1 cellular context compared by ENCODE assay signal in the genomic region with DNA sequence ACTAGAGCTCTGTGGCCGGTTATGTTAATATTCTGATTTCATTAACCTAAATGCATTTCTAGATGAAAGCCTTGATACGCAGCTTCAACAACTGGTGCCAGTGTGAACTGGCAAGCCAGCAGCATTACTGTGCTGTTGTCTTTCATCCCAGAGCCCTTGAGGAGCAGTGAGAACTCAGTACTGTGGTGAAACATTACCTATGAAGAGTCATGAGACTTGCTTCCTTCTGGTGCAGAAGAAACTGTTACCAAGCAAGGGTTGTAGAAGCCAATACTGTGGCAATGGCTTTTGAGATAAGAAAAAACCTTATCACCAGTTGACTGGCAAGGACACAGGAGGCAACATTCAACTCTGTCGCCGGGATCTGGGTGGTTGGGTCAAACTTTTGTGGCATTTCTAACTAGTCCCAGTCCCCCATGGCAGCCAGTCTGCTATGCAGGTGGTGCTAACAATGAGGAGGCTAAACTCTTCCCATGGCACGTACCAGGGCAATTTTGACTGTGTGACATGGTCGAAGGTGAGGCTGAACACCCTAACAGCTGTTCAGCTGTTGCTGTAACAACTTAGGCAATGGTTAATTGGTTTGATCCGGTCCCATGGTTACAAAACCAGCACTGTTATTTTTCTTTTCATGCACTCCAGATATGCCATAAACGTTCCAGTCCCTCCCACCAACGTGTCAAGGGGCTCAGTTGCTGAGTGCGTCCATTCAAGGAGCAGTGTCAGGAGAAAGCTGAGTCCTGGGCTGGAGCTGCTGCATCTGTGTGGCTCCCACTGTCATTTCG.
TF ChIP-seq lines count a peak whose summit lies in the region.

No MANE protein-coding gene starts in this region.

TF ChIP-seq in HepG2, 621 proteins besides CTCF, POLR2A, EP300 and RAD21 (continued from another document and continues in another):
- TF ChIP-seq BHLHE40 (IDR thresholded peaks at IDR 0.05; ENCODE audit: low read length) (no peak), ZEB1 (IDR thresholded peaks at IDR 0.05; ENCODE audit: insufficient replicate concordance, low read depth) (no peak), KDM5A (IDR thresholded peaks at IDR 0.05; ENCODE audit: borderline replicate concordance, low read length) (no peak), ZNF777 (CRISPR knock-in tag; IDR thresholded peaks at IDR 0.05) (no peak), MED13 (CRISPR knock-in tag; IDR thresholded peaks at IDR 0.05) (no peak), NBN (conservative IDR thresholded peaks at IDR 0.05) (no peak), MED1 (CRISPR knock-in tag; IDR thresholded peaks at IDR 0.05) (peak; percentile 39; the same call in 1 of the 2 replicates), ZNF136 (CRISPR knock-in tag; IDR thresholded peaks at IDR 0.05; ENCODE audit: low read depth) (no peak), YEATS2 (CRISPR knock-in tag; IDR thresholded peaks at IDR 0.05; ENCODE audit: borderline replicate concordance) (no peak), ZNF451 (CRISPR knock-in tag; IDR thresholded peaks at IDR 0.05) (no peak), FOSL2 (CRISPR knock-in tag; IDR thresholded peaks at IDR 0.05) (no peak), ZNF605 (CRISPR knock-in tag; IDR thresholded peaks at IDR 0.05) (0 out of 2 replicates have a peak, but pooled peaks have one; percentile 27), ZNF879 (CRISPR knock-in tag; IDR thresholded peaks at IDR 0.05) (no peak), WIZ (CRISPR knock-in tag; IDR thresholded peaks at IDR 0.05) (no peak), GATA4 (IDR thresholded peaks at IDR 0.05; ENCODE audit: borderline replicate concordance, low read depth) (no peak), IRF2 (CRISPR knock-in tag; IDR thresholded peaks at IDR 0.05) (no peak), ZNF225 (CRISPR knock-in tag; IDR thresholded peaks at IDR 0.05) (no peak), ZBTB7A (CRISPR knock-in tag; IDR thresholded peaks at IDR 0.05) (no peak), KLF6 (CRISPR knock-in tag; IDR thresholded peaks at IDR 0.05) (no peak), ZNF577 (CRISPR knock-in tag; IDR thresholded peaks at IDR 0.05; ENCODE audit: borderline replicate concordance, low read depth) (no peak), FOXC1 (CRISPR knock-in tag; IDR thresholded peaks at IDR 0.05; ENCODE audit: borderline replicate concordance) (no peak), NR2F6 (IDR thresholded peaks at IDR 0.05) (peak; percentile 46; the same call in 1 of the 2 replicates), NR2F6 (CRISPR knock-in tag; IDR thresholded peaks at IDR 0.05) (peak; percentile 51; the same call in 1 of the 2 replicates), ZSCAN20 (CRISPR knock-in tag; IDR thresholded peaks at IDR 0.05; ENCODE audit: borderline replicate concordance) (no peak), KDM2A (CRISPR knock-in tag; IDR thresholded peaks at IDR 0.05; ENCODE audit: borderline replicate concordance, low read depth) (no peak), ISX (CRISPR knock-in tag; conservative IDR thresholded peaks at IDR 0.05) (no peak), FOXA1 (IDR thresholded peaks at IDR 0.05) (no peak), FOXA1 (CRISPR knock-in tag; IDR thresholded peaks at IDR 0.05) (no peak; the same call in 1 of the 2 replicates), ZNF563 (CRISPR knock-in tag; IDR thresholded peaks at IDR 0.05) (no peak)
- TF ChIP-seq, protein P1, sequence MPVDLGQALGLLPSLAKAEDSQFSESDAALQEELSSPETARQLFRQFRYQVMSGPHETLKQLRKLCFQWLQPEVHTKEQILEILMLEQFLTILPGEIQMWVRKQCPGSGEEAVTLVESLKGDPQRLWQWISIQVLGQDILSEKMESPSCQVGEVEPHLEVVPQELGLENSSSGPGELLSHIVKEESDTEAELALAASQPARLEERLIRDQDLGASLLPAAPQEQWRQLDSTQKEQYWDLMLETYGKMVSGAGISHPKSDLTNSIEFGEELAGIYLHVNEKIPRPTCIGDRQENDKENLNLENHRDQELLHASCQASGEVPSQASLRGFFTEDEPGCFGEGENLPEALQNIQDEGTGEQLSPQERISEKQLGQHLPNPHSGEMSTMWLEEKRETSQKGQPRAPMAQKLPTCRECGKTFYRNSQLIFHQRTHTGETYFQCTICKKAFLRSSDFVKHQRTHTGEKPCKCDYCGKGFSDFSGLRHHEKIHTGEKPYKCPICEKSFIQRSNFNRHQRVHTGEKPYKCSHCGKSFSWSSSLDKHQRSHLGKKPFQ (CRISPR knock-in tag; IDR thresholded peaks at IDR 0.05; ENCODE audit: insufficient replicate concordance), result no peak
- TF ChIP-seq, protein P2, sequence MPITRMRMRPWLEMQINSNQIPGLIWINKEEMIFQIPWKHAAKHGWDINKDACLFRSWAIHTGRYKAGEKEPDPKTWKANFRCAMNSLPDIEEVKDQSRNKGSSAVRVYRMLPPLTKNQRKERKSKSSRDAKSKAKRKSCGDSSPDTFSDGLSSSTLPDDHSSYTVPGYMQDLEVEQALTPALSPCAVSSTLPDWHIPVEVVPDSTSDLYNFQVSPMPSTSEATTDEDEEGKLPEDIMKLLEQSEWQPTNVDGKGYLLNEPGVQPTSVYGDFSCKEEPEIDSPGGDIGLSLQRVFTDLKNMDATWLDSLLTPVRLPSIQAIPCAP (CRISPR knock-in tag; IDR thresholded peaks at IDR 0.05; ENCODE audit: low read depth), result no peak
- TF ChIP-seq, protein P3, sequence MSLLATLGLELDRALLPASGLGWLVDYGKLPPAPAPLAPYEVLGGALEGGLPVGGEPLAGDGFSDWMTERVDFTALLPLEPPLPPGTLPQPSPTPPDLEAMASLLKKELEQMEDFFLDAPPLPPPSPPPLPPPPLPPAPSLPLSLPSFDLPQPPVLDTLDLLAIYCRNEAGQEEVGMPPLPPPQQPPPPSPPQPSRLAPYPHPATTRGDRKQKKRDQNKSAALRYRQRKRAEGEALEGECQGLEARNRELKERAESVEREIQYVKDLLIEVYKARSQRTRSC (CRISPR knock-in tag; IDR thresholded peaks at IDR 0.05; ENCODE audit: low read depth), result no peak
- TF ChIP-seq, protein P4, sequence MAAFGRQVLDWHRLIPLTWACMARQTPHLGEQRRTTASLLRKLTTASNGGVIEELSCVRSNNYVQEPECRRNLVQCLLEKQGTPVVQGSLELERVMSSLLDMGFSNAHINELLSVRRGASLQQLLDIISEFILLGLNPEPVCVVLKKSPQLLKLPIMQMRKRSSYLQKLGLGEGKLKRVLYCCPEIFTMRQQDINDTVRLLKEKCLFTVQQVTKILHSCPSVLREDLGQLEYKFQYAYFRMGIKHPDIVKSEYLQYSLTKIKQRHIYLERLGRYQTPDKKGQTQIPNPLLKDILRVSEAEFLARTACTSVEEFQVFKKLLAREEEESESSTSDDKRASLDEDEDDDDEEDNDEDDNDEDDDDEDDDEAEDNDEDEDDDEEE (CRISPR knock-in tag; IDR thresholded peaks at IDR 0.05), result no peak
- TF ChIP-seq, protein P5, sequence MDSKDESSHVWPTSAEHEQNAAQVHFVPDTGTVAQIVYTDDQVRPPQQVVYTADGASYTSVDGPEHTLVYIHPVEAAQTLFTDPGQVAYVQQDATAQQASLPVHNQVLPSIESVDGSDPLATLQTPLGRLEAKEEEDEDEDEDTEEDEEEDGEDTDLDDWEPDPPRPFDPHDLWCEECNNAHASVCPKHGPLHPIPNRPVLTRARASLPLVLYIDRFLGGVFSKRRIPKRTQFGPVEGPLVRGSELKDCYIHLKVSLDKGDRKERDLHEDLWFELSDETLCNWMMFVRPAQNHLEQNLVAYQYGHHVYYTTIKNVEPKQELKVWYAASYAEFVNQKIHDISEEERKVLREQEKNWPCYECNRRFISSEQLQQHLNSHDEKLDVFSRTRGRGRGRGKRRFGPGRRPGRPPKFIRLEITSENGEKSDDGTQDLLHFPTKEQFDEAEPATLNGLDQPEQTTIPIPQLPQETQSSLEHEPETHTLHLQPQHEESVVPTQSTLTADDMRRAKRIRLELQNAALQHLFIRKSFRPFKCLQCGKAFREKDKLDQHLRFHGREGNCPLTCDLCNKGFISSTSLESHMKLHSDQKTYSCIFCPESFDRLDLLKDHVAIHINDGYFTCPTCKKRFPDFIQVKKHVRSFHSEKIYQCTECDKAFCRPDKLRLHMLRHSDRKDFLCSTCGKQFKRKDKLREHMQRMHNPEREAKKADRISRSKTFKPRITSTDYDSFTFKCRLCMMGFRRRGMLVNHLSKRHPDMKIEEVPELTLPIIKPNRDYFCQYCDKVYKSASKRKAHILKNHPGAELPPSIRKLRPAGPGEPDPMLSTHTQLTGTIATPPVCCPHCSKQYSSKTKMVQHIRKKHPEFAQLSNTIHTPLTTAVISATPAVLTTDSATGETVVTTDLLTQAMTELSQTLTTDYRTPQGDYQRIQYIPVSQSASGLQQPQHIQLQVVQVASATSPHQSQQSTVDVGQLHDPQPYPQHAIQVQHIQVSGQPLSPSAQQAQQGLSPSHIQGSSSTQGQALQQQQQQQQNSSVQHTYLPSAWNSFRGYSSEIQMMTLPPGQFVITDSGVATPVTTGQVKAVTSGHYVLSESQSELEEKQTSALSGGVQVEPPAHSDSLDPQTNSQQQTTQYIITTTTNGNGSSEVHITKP (CRISPR knock-in tag; IDR thresholded peaks at IDR 0.05; ENCODE audit: low read depth), result 0 out of 2 replicates have a peak, but pooled peaks have one; percentile 21
- TF ChIP-seq, protein P6, sequence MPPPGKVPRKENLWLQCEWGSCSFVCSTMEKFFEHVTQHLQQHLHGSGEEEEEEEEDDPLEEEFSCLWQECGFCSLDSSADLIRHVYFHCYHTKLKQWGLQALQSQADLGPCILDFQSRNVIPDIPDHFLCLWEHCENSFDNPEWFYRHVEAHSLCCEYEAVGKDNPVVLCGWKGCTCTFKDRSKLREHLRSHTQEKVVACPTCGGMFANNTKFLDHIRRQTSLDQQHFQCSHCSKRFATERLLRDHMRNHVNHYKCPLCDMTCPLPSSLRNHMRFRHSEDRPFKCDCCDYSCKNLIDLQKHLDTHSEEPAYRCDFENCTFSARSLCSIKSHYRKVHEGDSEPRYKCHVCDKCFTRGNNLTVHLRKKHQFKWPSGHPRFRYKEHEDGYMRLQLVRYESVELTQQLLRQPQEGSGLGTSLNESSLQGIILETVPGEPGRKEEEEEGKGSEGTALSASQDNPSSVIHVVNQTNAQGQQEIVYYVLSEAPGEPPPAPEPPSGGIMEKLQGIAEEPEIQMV (CRISPR knock-in tag; IDR thresholded peaks at IDR 0.05; ENCODE audit: low read depth), result no peak
- TF ChIP-seq, protein P7, sequence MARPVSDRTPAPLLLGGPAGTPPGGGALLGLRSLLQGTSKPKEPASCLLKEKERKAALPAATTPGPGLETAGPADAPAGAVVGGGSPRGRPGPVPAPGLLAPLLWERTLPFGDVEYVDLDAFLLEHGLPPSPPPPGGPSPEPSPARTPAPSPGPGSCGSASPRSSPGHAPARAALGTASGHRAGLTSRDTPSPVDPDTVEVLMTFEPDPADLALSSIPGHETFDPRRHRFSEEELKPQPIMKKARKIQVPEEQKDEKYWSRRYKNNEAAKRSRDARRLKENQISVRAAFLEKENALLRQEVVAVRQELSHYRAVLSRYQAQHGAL (CRISPR knock-in tag; IDR thresholded peaks at IDR 0.05; ENCODE audit: not compliant biosample characterization), result no peak
- TF ChIP-seq, protein P8, sequence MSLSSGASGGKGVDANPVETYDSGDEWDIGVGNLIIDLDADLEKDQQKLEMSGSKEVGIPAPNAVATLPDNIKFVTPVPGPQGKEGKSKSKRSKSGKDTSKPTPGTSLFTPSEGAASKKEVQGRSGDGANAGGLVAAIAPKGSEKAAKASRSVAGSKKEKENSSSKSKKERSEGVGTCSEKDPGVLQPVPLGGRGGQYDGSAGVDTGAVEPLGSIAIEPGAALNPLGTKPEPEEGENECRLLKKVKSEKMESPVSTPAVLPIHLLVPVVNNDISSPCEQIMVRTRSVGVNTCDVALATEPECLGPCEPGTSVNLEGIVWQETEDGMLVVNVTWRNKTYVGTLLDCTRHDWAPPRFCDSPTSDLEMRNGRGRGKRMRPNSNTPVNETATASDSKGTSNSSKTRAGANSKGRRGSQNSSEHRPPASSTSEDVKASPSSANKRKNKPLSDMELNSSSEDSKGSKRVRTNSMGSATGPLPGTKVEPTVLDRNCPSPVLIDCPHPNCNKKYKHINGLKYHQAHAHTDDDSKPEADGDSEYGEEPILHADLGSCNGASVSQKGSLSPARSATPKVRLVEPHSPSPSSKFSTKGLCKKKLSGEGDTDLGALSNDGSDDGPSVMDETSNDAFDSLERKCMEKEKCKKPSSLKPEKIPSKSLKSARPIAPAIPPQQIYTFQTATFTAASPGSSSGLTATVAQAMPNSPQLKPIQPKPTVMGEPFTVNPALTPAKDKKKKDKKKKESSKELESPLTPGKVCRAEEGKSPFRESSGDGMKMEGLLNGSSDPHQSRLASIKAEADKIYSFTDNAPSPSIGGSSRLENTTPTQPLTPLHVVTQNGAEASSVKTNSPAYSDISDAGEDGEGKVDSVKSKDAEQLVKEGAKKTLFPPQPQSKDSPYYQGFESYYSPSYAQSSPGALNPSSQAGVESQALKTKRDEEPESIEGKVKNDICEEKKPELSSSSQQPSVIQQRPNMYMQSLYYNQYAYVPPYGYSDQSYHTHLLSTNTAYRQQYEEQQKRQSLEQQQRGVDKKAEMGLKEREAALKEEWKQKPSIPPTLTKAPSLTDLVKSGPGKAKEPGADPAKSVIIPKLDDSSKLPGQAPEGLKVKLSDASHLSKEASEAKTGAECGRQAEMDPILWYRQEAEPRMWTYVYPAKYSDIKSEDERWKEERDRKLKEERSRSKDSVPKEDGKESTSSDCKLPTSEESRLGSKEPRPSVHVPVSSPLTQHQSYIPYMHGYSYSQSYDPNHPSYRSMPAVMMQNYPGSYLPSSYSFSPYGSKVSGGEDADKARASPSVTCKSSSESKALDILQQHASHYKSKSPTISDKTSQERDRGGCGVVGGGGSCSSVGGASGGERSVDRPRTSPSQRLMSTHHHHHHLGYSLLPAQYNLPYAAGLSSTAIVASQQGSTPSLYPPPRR (CRISPR knock-in tag; IDR thresholded peaks at IDR 0.05; ENCODE audit: borderline replicate concordance), result peak; percentile 45; the same call in 1 of the 2 replicates
- TF ChIP-seq, protein P9, sequence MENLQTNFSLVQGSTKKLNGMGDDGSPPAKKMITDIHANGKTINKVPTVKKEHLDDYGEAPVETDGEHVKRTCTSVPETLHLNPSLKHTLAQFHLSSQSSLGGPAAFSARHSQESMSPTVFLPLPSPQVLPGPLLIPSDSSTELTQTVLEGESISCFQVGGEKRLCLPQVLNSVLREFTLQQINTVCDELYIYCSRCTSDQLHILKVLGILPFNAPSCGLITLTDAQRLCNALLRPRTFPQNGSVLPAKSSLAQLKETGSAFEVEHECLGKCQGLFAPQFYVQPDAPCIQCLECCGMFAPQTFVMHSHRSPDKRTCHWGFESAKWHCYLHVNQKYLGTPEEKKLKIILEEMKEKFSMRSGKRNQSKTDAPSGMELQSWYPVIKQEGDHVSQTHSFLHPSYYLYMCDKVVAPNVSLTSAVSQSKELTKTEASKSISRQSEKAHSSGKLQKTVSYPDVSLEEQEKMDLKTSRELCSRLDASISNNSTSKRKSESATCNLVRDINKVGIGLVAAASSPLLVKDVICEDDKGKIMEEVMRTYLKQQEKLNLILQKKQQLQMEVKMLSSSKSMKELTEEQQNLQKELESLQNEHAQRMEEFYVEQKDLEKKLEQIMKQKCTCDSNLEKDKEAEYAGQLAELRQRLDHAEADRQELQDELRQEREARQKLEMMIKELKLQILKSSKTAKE (CRISPR knock-in tag; IDR thresholded peaks at IDR 0.05; ENCODE audit: borderline replicate concordance), result 0 out of 2 replicates have a peak, but pooled peaks have one; percentile 16
